ENCODE assay signal across 19 cellular contexts in the genomic region with DNA sequence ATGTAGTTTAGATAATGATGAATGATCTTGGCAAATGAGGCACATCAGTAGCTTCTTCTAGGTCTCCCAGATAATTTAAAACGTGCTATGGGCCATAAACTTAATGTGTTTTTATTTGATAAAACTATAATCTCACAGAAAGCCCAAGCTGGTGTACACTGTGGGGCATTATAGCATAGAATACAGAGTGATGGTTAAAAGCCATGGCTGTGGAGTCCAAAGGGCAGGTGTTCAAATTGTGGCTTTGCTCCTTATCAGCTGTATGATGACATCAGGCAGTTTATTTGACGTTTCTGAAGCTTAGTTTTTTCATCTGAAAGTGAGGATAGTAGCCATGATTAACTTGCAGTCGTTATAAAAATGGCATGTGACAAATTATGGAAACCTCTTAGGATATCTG. TPM values are rescaled to one million over a fixed set of nuclear protein-coding genes. Genes with fewer than 3 reads are reported as not detected.
A peak's percentile ranks its signal among the peaks of the same experiment; 100 is the strongest.
DNase-seq lines count a peak whose midpoint lies in the region; ATAC-seq and TF ChIP-seq lines count a peak whose summit lies in the region.
"Had no signal": no experiment of that assay in that cellular context is flagged by ENCODE, and none has a peak within 500 bp of the region (broad histone marks: within the 10 kb centered on the region; RNA-seq: fewer than 3 reads in every experiment).

No MANE protein-coding gene starts in this region.

- H3K9me3 ChIP-seq in SK-N-MC (ENCODE audit: low read depth, low read length) = no peaks in the 10 kb centered on the region
- no peaks in the 10 kb centered on the region for H3K9me3 ChIP-seq in neutrophil
- H3K9me3 ChIP-seq in neural progenitor cell (ENCODE audit: low read depth) = no peaks in the 10 kb centered on the region
- H3K9me3 ChIP-seq: Peyer's patch had no signal

- no peaks in the 10 kb centered on the region for H3K4me1 Mint-ChIP-seq in neural progenitor cell
- H3K4me1 Mint-ChIP-seq: B cell; CD4-positive, CD25-positive, alpha-beta regulatory T cell; T-helper 17 cell had no signal

- H3K4me2 ChIP-seq in neural progenitor cell = no peak overlapping the region
- H3K4me2 ChIP-seq: GM23338 had no signal

- no peaks in the 10 kb centered on the region for H4K20me1 ChIP-seq in neural progenitor cell (ENCODE audit: low read depth)

- H3K27ac ChIP-seq in SK-N-MC (no peak overlapping the region), neutrophil (peak overlapping the region; percentile 11), neural progenitor cell (no peak overlapping the region)

- H3K27me3 Mint-ChIP-seq in neural progenitor cell (ENCODE audit: insufficient read depth, low read depth) = no peaks in the 10 kb centered on the region
- H3K27me3 Mint-ChIP-seq: T-helper 17 cell had no signal

- no peak overlapping the region for H3K27ac Mint-ChIP-seq in neural progenitor cell
- H3K27ac Mint-ChIP-seq: B cell; CD4-positive, CD25-positive, alpha-beta regulatory T cell; GM23338; T-helper 17 cell had no signal

- no peaks in the 10 kb centered on the region for H3K79me2 ChIP-seq in neural progenitor cell (ENCODE audit: low read depth)

- H3K36me3 Mint-ChIP-seq in neural progenitor cell = no peaks in the 10 kb centered on the region
- H3K36me3 Mint-ChIP-seq: CD4-positive, CD25-positive, alpha-beta regulatory T cell had no signal

- no peak overlapping the region for H3K4me3 Mint-ChIP-seq in neural progenitor cell
- H3K4me3 Mint-ChIP-seq: B cell; CD4-positive, CD25-positive, alpha-beta regulatory T cell; GM23338; T-helper 17 cell had no signal

- DNase-seq in DMS153 treated with DMSO at 0.1 percent for 48 hours (lab: John Stamatoyannopoulos, UW; ENCODE audit: unreplicated experiment) (peak; percentile 93), NCI-H1930 (lab: John Stamatoyannopoulos, UW) (peak; percentile 17 to 45), SK-N-MC (ENCODE audit: low read depth, low spot score) (peak; percentile 53), neural progenitor cell (ENCODE audit: low spot score) (no peak), OCI-M1 (lab: John Stamatoyannopoulos, UW) (no peak)
- DNase-seq: CD4-positive, CD25-positive, alpha-beta regulatory T cell; GF-D8; KG1; NCI-H1694; NCI-H446 treated with DMSO at 0.1 percent for 48 hours; SHP77; T-helper 17 cell had no signal

- H2AFZ ChIP-seq in neural progenitor cell (replicated peaks) = no peak overlapping the region
- H2AFZ ChIP-seq: GM23338 had no signal

- H3K9ac ChIP-seq in SK-N-MC (ENCODE audit: insufficient read length) (no peak overlapping the region), neural progenitor cell (no peak overlapping the region)

- no peaks in the 10 kb centered on the region for H3K9me3 Mint-ChIP-seq in neural progenitor cell
- H3K9me3 Mint-ChIP-seq: GM23338 had no signal

- H3K4me1 ChIP-seq in neutrophil (ENCODE audit: control insufficient read depth in 1 of 2, insufficient read depth in 1 of 2, low read depth in 1 of 2, low read length in 1 of 2) = peaks cover 24 to 42% of the 10 kb centered on the region in 2 experiments
- no peaks in the 10 kb centered on the region for H3K4me1 ChIP-seq in neural progenitor cell
- H3K4me1 ChIP-seq: Peyer's patch had no signal

- no peak overlapping the region for H3K4me3 ChIP-seq in SK-N-MC
- H3K4me3 ChIP-seq in neutrophil (ENCODE audit: low read depth in 1 of 2, low read length in 1 of 2) = no peak overlapping the region
- H3K4me3 ChIP-seq in neural progenitor cell = no peak overlapping the region
- H3K4me3 ChIP-seq: GM23338 had no signal

- ATAC-seq in GM18520 (IDR thresholded peaks at IDR 0.05; ENCODE audit: unreplicated experiment) = no peak
- ATAC-seq: GM23338, T-helper 17 cell had no signal

- TF ChIP-seq CTCF in neutrophil (IDR thresholded peaks at IDR 0.05) (no peak), neural progenitor cell (IDR thresholded peaks at IDR 0.05) (no peak)

- H3K36me3 ChIP-seq in SK-N-MC (ENCODE audit: insufficient read depth, low read length) = no peaks in the 10 kb centered on the region
- peaks cover 36% of the 10 kb centered on the region for H3K36me3 ChIP-seq in neutrophil
- H3K36me3 ChIP-seq in neural progenitor cell = no peaks in the 10 kb centered on the region
- H3K36me3 ChIP-seq: Peyer's patch had no signal

- H3F3A ChIP-seq in neural progenitor cell (ENCODE audit: low read depth) = no peaks in the 10 kb centered on the region

- no peaks in the 10 kb centered on the region for H3K27me3 ChIP-seq in neutrophil
- no peaks in the 10 kb centered on the region for H3K27me3 ChIP-seq in neural progenitor cell
- H3K27me3 ChIP-seq: Peyer's patch had no signal

RNA-seq across cellular contexts. Expression of a gene that starts 3.5 kb away (rescaled TPM):
- total RNA-seq in neural progenitor cell (ENCODE audit: low replicate concordance) = 0.56 and 0.60 TPM in 2 replicates
- total RNA-seq: CD4-positive, CD25-positive, alpha-beta regulatory T cell had no signal

RNA-seq across cellular contexts. Expression of a gene that starts 25.6 kb away (rescaled TPM):
- total RNA-seq in neural progenitor cell (ENCODE audit: low replicate concordance) = not detected in 2 replicates
- total RNA-seq: B cell; CD4-positive, CD25-positive, alpha-beta regulatory T cell; Daoy; M059J; T-helper 17 cell had no signal

RNA-seq across cellular contexts. Expression of a gene that starts 52.4 kb away (rescaled TPM):
- not detected in 2 replicates for total RNA-seq in neural progenitor cell (ENCODE audit: low replicate concordance)
- total RNA-seq: CD4-positive, CD25-positive, alpha-beta regulatory T cell; Daoy; GM23338; M059J; Peyer's patch had no signal

Comparison
In these comparisons a context has a peak if more than half of its experiments do, and no peak if none do; other contexts are left out.
1. DNase-seq: peak in DMS153 treated with DMSO at 0.1 percent for 48 hours (single experiment), NCI-H1930 (2 of 2) and SK-N-MC (single experiment); none in neural progenitor cell (single experiment) and OCI-M1 (single experiment).